In the genomic region with DNA sequence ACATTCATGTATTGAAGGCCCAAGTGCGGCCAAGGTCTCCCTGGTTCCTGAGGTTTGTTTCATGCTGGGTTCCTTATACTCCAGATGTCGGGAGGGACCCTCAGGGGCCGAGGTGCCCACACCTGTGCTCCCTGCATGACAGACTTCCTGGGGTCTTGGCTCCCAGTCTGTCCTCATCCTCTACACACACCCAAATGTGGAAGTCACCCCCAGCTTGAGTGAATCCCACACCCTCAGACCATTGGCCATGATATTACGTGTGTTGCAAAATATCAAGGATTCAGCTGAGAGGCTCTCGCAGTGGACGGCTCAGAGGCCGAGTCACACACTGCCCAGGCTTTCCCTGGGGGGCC, we compare ENCODE assay signal across 18 cellular contexts.
DNase-seq lines count a peak whose midpoint lies in the region; ATAC-seq and TF ChIP-seq lines count a peak whose summit lies in the region.
"Had no signal": no experiment of that assay in that cellular context is flagged by ENCODE, and none has a peak within 500 bp of the region (broad histone marks: within the 10 kb centered on the region; RNA-seq: fewer than 3 reads in every experiment).

No MANE protein-coding gene starts in this region.

- no peak for DNase-seq in stimulated activated naive CD8-positive, alpha-beta T cell treated with anti-CD3 and anti-CD28 coated beads, Interleukin-15, Interleukin-2, amounts not matched to agents 100 U/mL and 50 U/mL, for 24 hours
- no peak for DNase-seq in activated T-helper 1 cell treated with anti-CD3 and anti-CD28 coated beads, Interleukin-12 subunit alpha, Interleukin-12 subunit beta, Interleukin-2, Interleukin-4 antibody, amounts not matched to agents 30 ng/mL and 10 ng/mL and 1 ng/mL, durations not matched to agents 14 hours and 24 hours and 36 hours (ENCODE audit: low spot score)
- DNase-seq in omental fat pad (ENCODE audit: low spot score) (no peak), SHP77 (lab: John Stamatoyannopoulos, UW) (no peak)
- DNase-seq: AML-193, aorta, Calu3, EL, KBM-7, NCI-H187, NCI-H226, NCI-H82, small intestine had no signal

- no peaks in the 10 kb centered on the region for H3K36me3 Mint-ChIP-seq in stimulated activated naive CD8-positive, alpha-beta T cell treated with anti-CD3 and anti-CD28 coated beads, Interleukin-15, Interleukin-2, amounts not matched to agents 100 ng/mL and 50 ng/mL, for 24 hours (ENCODE audit: low read depth)
- peaks cover 10% of the 10 kb centered on the region for H3K36me3 Mint-ChIP-seq in activated T-helper 1 cell treated with anti-CD3 and anti-CD28 coated beads, Interleukin-12 subunit alpha, Interleukin-12 subunit beta, Interleukin-2, Interleukin-4 antibody, amounts not matched to agents 30 ng/mL and 10 ng/mL and 1 ng/mL, durations not matched to agents 14 hours and 24 hours and 36 hours (ENCODE audit: low read depth)
- H3K36me3 Mint-ChIP-seq: type B pancreatic cell had no signal

- peaks cover 31% of the 10 kb centered on the region for H3K4me1 Mint-ChIP-seq in stimulated activated naive CD8-positive, alpha-beta T cell treated with anti-CD3 and anti-CD28 coated beads, Interleukin-15, Interleukin-2, amounts not matched to agents 100 ng/mL and 50 ng/mL, for 24 hours (ENCODE audit: low read depth)
- H3K4me1 Mint-ChIP-seq in activated T-helper 1 cell treated with anti-CD3 and anti-CD28 coated beads, Interleukin-12 subunit alpha, Interleukin-12 subunit beta, Interleukin-2, Interleukin-4 antibody, amounts not matched to agents 30 ng/mL and 10 ng/mL and 1 ng/mL, durations not matched to agents 14 hours and 24 hours and 36 hours (ENCODE audit: low read depth): peaks cover 47% of the 10 kb centered on the region

- H3K27ac Mint-ChIP-seq in stimulated activated naive CD8-positive, alpha-beta T cell treated with anti-CD3 and anti-CD28 coated beads, Interleukin-15, Interleukin-2, amounts not matched to agents 100 ng/mL and 50 ng/mL, for 24 hours: no peak overlapping the region
- H3K27ac Mint-ChIP-seq in activated T-helper 1 cell treated with anti-CD3 and anti-CD28 coated beads, Interleukin-12 subunit alpha, Interleukin-12 subunit beta, Interleukin-2, Interleukin-4 antibody, amounts not matched to agents 30 ng/mL and 10 ng/mL and 1 ng/mL, durations not matched to agents 14 hours and 24 hours and 36 hours: peak overlapping the region; percentile 53
- H3K27ac Mint-ChIP-seq: type B pancreatic cell, WTC11 had no signal

- peaks cover 17% of the 10 kb centered on the region for H3K27me3 Mint-ChIP-seq in stimulated activated naive CD8-positive, alpha-beta T cell treated with anti-CD3 and anti-CD28 coated beads, Interleukin-15, Interleukin-2, amounts not matched to agents 100 ng/mL and 50 ng/mL, for 24 hours
- H3K27me3 Mint-ChIP-seq in activated T-helper 1 cell treated with anti-CD3 and anti-CD28 coated beads, Interleukin-12 subunit alpha, Interleukin-12 subunit beta, Interleukin-2, Interleukin-4 antibody, amounts not matched to agents 30 ng/mL and 10 ng/mL and 1 ng/mL, durations not matched to agents 14 hours and 24 hours and 36 hours (ENCODE audit: insufficient read depth): peaks cover 17% of the 10 kb centered on the region

- peak overlapping the region; percentile 51 for H3K4me3 Mint-ChIP-seq in stimulated activated naive CD8-positive, alpha-beta T cell treated with anti-CD3 and anti-CD28 coated beads, Interleukin-15, Interleukin-2, amounts not matched to agents 100 ng/mL and 50 ng/mL, for 24 hours
- no peak overlapping the region for H3K4me3 Mint-ChIP-seq in activated T-helper 1 cell treated with anti-CD3 and anti-CD28 coated beads, Interleukin-12 subunit alpha, Interleukin-12 subunit beta, Interleukin-2, Interleukin-4 antibody, amounts not matched to agents 30 ng/mL and 10 ng/mL and 1 ng/mL, durations not matched to agents 14 hours and 24 hours and 36 hours
- H3K4me3 Mint-ChIP-seq: type B pancreatic cell, WTC11 had no signal

- TF ChIP-seq CTCF in omental fat pad (IDR thresholded peaks at IDR 0.05): no peak

- H3K9me3 Mint-ChIP-seq in stimulated activated naive CD8-positive, alpha-beta T cell treated with anti-CD3 and anti-CD28 coated beads, Interleukin-15, Interleukin-2, amounts not matched to agents 100 ng/mL and 50 ng/mL, for 24 hours: peaks cover 6% of the 10 kb centered on the region
- H3K9me3 Mint-ChIP-seq in activated T-helper 1 cell treated with anti-CD3 and anti-CD28 coated beads, Interleukin-12 subunit alpha, Interleukin-12 subunit beta, Interleukin-2, Interleukin-4 antibody, amounts not matched to agents 30 ng/mL and 10 ng/mL and 1 ng/mL, durations not matched to agents 14 hours and 24 hours and 36 hours: peaks cover 19% of the 10 kb centered on the region
- H3K9me3 Mint-ChIP-seq: type B pancreatic cell had no signal

- ATAC-seq in stimulated activated naive CD8-positive, alpha-beta T cell treated with anti-CD3 and anti-CD28 coated beads, Interleukin-15, Interleukin-2, amounts not matched to agents 100 U/mL and 50 U/mL, for 24 hours: no peak
- ATAC-seq in HG03442 (IDR thresholded peaks at IDR 0.05; ENCODE audit: unreplicated experiment): peak; percentile 17
- no peak for ATAC-seq in omental fat pad (ENCODE audit: low FRiP score)
- ATAC-seq in HG02884 (IDR thresholded peaks at IDR 0.05; ENCODE audit: unreplicated experiment): no peak
- ATAC-seq: WTC11 had no signal

- intact Hi-C loops in activated T-helper 1 cell treated with anti-CD3 and anti-CD28 coated beads, Interleukin-12 subunit alpha, Interleukin-12 subunit beta, Interleukin-2, Interleukin-4 antibody, amounts not matched to agents 30 ng/mL and 10 ng/mL and 1 ng/mL, durations not matched to agents 14 hours and 24 hours and 36 hours (cut with micrococcal nuclease): no loop called here
